Comparison of ENCODE assay signal across 8 cellular contexts in genomic region chr9:131503626-131504465, GRCh38. TPM values are rescaled to one million over a fixed set of nuclear protein-coding genes. Genes with fewer than 3 reads are reported as not detected.
DNase-seq lines count a peak whose midpoint lies in the region; ATAC-seq and TF ChIP-seq lines count a peak whose summit lies in the region.

No MANE protein-coding gene starts in this region.

- peaks cover 0 to 19% (median 7%) of the 10 kb centered on the region in 4 donors for H3K4me1 ChIP-seq in right lobe of liver

- H3K4me3 ChIP-seq in brain microvascular endothelial cell (ENCODE audit: low read depth, low read length): peak overlapping the region; percentile 78
- peak overlapping the region; percentile 95 to 100 (median 99) for H3K4me3 ChIP-seq in right lobe of liver

- WGBS in right lobe of liver (ENCODE audit: insufficient coverage, low coverage, low lambda C conversion rate, missing lambda C conversion rate): 24% methylated on average over 29 of the region's 32 CpGs

- peak in 2 of 4 donors; percentile 6 to 22 for ATAC-seq in right lobe of liver
- no peak for ATAC-seq in HG02763 (IDR thresholded peaks at IDR 0.05; ENCODE audit: unreplicated experiment)

- in situ Hi-C loops in brain microvascular endothelial cell (cut with HindIII; ENCODE audit: low pct_ligation_motif_present, low sequenced_read_pairs): no loop called here

- peaks cover 16% of the 10 kb centered on the region for H3K36me3 ChIP-seq in brain microvascular endothelial cell (replicated peaks)
- peaks cover 0 to 6% (median 0%) of the 10 kb centered on the region in 4 donors for H3K36me3 ChIP-seq in right lobe of liver

- H3K27ac ChIP-seq in brain microvascular endothelial cell (no peak overlapping the region), right lobe of liver (no peak overlapping the region)

- intact Hi-C loops in right lobe of liver (cut with DNase I): no loop called here

- no peaks in the 10 kb centered on the region for H3K9me3 ChIP-seq in right lobe of liver

- TF ChIP-seq CTCF in brain microvascular endothelial cell (IDR thresholded peaks at IDR 0.05; ENCODE audit: low read depth, low read length, missing control alignments): no peak
- TF ChIP-seq CTCF in right lobe of liver (IDR thresholded peaks at IDR 0.05): no peak

- no peak for TF ChIP-seq POLR2A in right lobe of liver (IDR thresholded peaks at IDR 0.05)

- POLR2A ChIA-PET in HEK293T (lab: Yijun Ruan, JAX): interaction anchor here (1.0 to 1.2 kb wide), 2 partner anchors 19 to 131 kb away, joined by 3 to 4 read pairs; no protein-coding TSS in a partner anchor

- peak; percentile 68 for DNase-seq in AG08396 (ENCODE audit: low spot score)
- DNase-seq in HEK293T (ENCODE audit: extremely low spot score): peak; percentile 38
- DNase-seq in T-helper 22 cell (ENCODE audit: low read depth): peak; percentile 49
- no peak for DNase-seq in brain microvascular endothelial cell
- no peak for DNase-seq in right lobe of liver
- DNase-seq in stimulated activated CD8-positive, alpha-beta memory T cell treated with anti-CD3 and anti-CD28 coated beads, Interleukin-2, amount 100 ng/mL, for 48 hours (ENCODE audit: low read depth in 2 of 2): peak; percentile 59 to 73
- no peak for DNase-seq in NCI-H446 treated with DMSO at 0.1 percent for 48 hours (lab: John Stamatoyannopoulos, UW)

- H3K27me3 ChIP-seq in brain microvascular endothelial cell (replicated peaks) (no peaks in the 10 kb centered on the region), right lobe of liver (no peaks in the 10 kb centered on the region)

- CTCF ChIA-PET in HEK293T (lab: Yijun Ruan, JAX): no interaction called here

TF ChIP-seq in HEK293T, 16 proteins besides CTCF, POLR2A, EP300 and RAD21:
- no peak for TF ChIP-seq CTBP1 (IDR thresholded peaks at IDR 0.05; ENCODE audit: borderline replicate concordance)
- no peak for TF ChIP-seq ZNF384 (IDR thresholded peaks at IDR 0.05)
- TF ChIP-seq ARNT (IDR thresholded peaks at IDR 0.05): no peak
- no peak for TF ChIP-seq HDGF (IDR thresholded peaks at IDR 0.05; ENCODE audit: borderline replicate concordance)
- TF ChIP-seq PKNOX1 (IDR thresholded peaks at IDR 0.05): no peak
- no peak for TF ChIP-seq ELF4 (IDR thresholded peaks at IDR 0.05)
- TF ChIP-seq NFRKB (IDR thresholded peaks at IDR 0.05): no peak
- TF ChIP-seq FOXA1 (IDR thresholded peaks at IDR 0.05): no peak
- no peak for TF ChIP-seq SP1 (IDR thresholded peaks at IDR 0.05)
- TF ChIP-seq TARDBP (IDR thresholded peaks at IDR 0.05): no peak
- TF ChIP-seq L3MBTL2 (conservative IDR thresholded peaks at IDR 0.05): no peak
- no peak for TF ChIP-seq SUZ12 (IDR thresholded peaks at IDR 0.05)
- no peak for TF ChIP-seq FOXM1 (IDR thresholded peaks at IDR 0.05; ENCODE audit: borderline replicate concordance)
- TF ChIP-seq LEF1 (IDR thresholded peaks at IDR 0.05; ENCODE audit: borderline replicate concordance): no peak

RNA-seq across cellular contexts. Expression of gene POMT1, which starts 1.1 kb away (rescaled TPM):
- total RNA-seq in right lobe of liver: 10 to 100 TPM; 14.3 to 17.7 (median 15.7) TPM

RNA-seq across cellular contexts. Expression of gene UCK1, which starts 27.2 kb away (rescaled TPM):
- 10 to 100 TPM; 18.4 to 32.1 (median 27.8) TPM for total RNA-seq in right lobe of liver

RNA-seq across cellular contexts. Expression of gene PRRT1B, which starts 41.5 kb away (rescaled TPM):
- 1 to 10 TPM in 4 of 6 experiments, under 1 TPM in 2; 0.25 to 7.3 (median 2.4) TPM for total RNA-seq in right lobe of liver

Comparison
In these comparisons a context has a peak if more than half of its experiments do, and no peak if none do; other contexts are left out.
1. DNase-seq: peak in AG08396 (single experiment), HEK293T (single experiment), T-helper 22 cell (single experiment) and stimulated activated CD8-positive, alpha-beta memory T cell treated with anti-CD3 and anti-CD28 coated beads, Interleukin-2, amount 100 ng/mL, for 48 hours (2 of 2); none in brain microvascular endothelial cell (single experiment), right lobe of liver (0 of 3) and NCI-H446 treated with DMSO at 0.1 percent for 48 hours (single experiment).